ENCODE assay signal across 8 cellular contexts in the genomic region with DNA sequence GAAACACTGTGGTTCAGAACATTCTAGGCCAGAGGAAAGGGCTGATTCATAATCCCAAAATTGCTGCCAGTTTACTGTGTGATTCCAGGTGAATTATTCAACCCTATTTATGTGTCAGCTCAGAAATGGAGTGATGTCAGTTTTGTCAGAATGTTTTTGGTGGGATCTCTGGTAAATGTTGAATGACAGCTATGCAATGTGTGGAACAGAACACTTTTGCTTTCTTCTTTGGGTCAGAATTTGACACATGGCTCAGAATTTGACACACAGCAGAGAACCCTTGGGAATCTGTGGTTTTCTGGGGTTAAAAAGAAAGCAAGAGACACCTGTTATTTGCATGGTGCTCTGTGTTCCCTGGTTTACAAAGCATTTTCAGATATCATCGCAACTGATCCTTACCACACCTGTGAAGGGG. TPM values are rescaled to one million over a fixed set of nuclear protein-coding genes. Genes with fewer than 3 reads are reported as not detected.
DNase-seq lines count a peak whose midpoint lies in the region; ATAC-seq and TF ChIP-seq lines count a peak whose summit lies in the region.

No MANE protein-coding gene starts in this region.

- no peak overlapping the region for H3K27ac ChIP-seq in CD8-positive, alpha-beta T cell (ENCODE audit: low read depth, low read length)
- H3K27ac ChIP-seq in hepatocyte (peak overlapping the region; percentile 96), brain microvascular endothelial cell (no peak overlapping the region)

- peak overlapping the region; percentile 80 for H3K4me3 Mint-ChIP-seq in CD8-positive, alpha-beta T cell

- H3K9me3 ChIP-seq in CD8-positive, alpha-beta T cell (ENCODE audit: low read length), result no peaks in the 10 kb centered on the region
- no peaks in the 10 kb centered on the region for H3K9me3 ChIP-seq in hepatocyte (ENCODE audit: low read depth)

- H3K27me3 Mint-ChIP-seq in CD8-positive, alpha-beta T cell (ENCODE audit: low read depth), result no peaks in the 10 kb centered on the region

- intact Hi-C loops in CD8-positive, alpha-beta T cell (cut with DNase I, micrococcal nuclease), result loop anchor here (2.0 to 10.0 kb wide), 5 partner anchors 70 to 245 kb away; partner anchors contain the start of gene COX7A2L (in 1 of the 2)

- no peaks in the 10 kb centered on the region for H3K9me2 ChIP-seq in hepatocyte (replicated peaks; ENCODE audit: insufficient read depth)

- no peak for DNase-seq in CD8-positive, alpha-beta T cell
- peak; percentile 71 for DNase-seq in Jurkat, Clone E6-1 (ENCODE audit: low read depth, low spot score)
- DNase-seq in hepatocyte (ENCODE audit: low spot score), result no peak
- DNase-seq in NCI-H345 (lab: John Stamatoyannopoulos, UW), result no peak
- DNase-seq in HK-2 (ENCODE audit: unreplicated experiment), result no peak
- DNase-seq in brain microvascular endothelial cell, result no peak
- no peak for DNase-seq in NCI-H1436 (lab: John Stamatoyannopoulos, UW)

- peaks cover 10% of the 10 kb centered on the region for H3K36me3 Mint-ChIP-seq in CD8-positive, alpha-beta T cell

- peaks cover 38% of the 10 kb centered on the region for H3K4me1 Mint-ChIP-seq in CD8-positive, alpha-beta T cell (ENCODE audit: low read depth)

- H3K27ac Mint-ChIP-seq in CD8-positive, alpha-beta T cell, result peak overlapping the region; percentile 70

- H3K4me1 ChIP-seq in CD8-positive, alpha-beta T cell (ENCODE audit: insufficient read depth, low read length), result peaks cover 37% of the 10 kb centered on the region
- H3K4me1 ChIP-seq in hepatocyte (ENCODE audit: insufficient read depth), result peaks cover 16% of the 10 kb centered on the region

- WGBS in hepatocyte (ENCODE audit: low lambda C conversion rate, missing lambda C conversion rate), result 71% methylated on average over 1 of the region's 1 CpG

- H3K79me2 ChIP-seq in hepatocyte, result peaks cover 22% of the 10 kb centered on the region

- POLR2A ChIA-PET in CD8-positive, alpha-beta T cell (lab: Charles Lee), result interaction anchor here (1.1 kb wide), 1 partner anchor 8 kb away, joined by 5 read pairs; no protein-coding TSS in a partner anchor

- H2AFZ ChIP-seq in hepatocyte, result no peak overlapping the region

- in situ Hi-C loops in brain microvascular endothelial cell (cut with HindIII; ENCODE audit: low pct_ligation_motif_present, low sequenced_read_pairs), result no loop called here

- ATAC-seq in CD8-positive, alpha-beta T cell, result no peak
- ATAC-seq in GM21423 (IDR thresholded peaks at IDR 0.05; ENCODE audit: unreplicated experiment), result peak; percentile 43

- no peaks in the 10 kb centered on the region for H3K27me3 ChIP-seq in CD8-positive, alpha-beta T cell (ENCODE audit: insufficient read depth, low read length)
- H3K27me3 ChIP-seq in hepatocyte (no peaks in the 10 kb centered on the region), brain microvascular endothelial cell (replicated peaks) (no peaks in the 10 kb centered on the region)

- no peak overlapping the region for H3K4me3 ChIP-seq in CD8-positive, alpha-beta T cell (ENCODE audit: low read depth, low read length)
- peak overlapping the region; percentile 41 for H3K4me3 ChIP-seq in Jurkat, Clone E6-1 (ENCODE audit: low read length)
- H3K4me3 ChIP-seq in hepatocyte (no peak overlapping the region), brain microvascular endothelial cell (ENCODE audit: low read depth, low read length) (no peak overlapping the region)

- no peaks in the 10 kb centered on the region for H3K9me3 Mint-ChIP-seq in CD8-positive, alpha-beta T cell

- H4K20me1 ChIP-seq in hepatocyte (ENCODE audit: insufficient read depth, poor library complexity, severe bottlenecking), result peaks cover 9% of the 10 kb centered on the region

- CTCF ChIA-PET in CD8-positive, alpha-beta T cell (lab: Charles Lee), result interaction anchor here (0.9 to 1.5 kb wide), 4 partner anchors 12 to 97 kb away, joined by 3 to 4 read pairs (median 3); no protein-coding TSS in a partner anchor

- H3K36me3 ChIP-seq in CD8-positive, alpha-beta T cell (ENCODE audit: insufficient read depth, low read length), result no peaks in the 10 kb centered on the region
- no peaks in the 10 kb centered on the region for H3K36me3 ChIP-seq in hepatocyte (replicated peaks; ENCODE audit: insufficient read depth, low read depth)
- H3K36me3 ChIP-seq in brain microvascular endothelial cell (replicated peaks), result no peaks in the 10 kb centered on the region

- no peak overlapping the region for H3K4me2 ChIP-seq in hepatocyte

- TF ChIP-seq CTCF in CD8-positive, alpha-beta T cell (IDR thresholded peaks at IDR 0.05), result no peak
- TF ChIP-seq CTCF in hepatocyte (IDR thresholded peaks at IDR 0.05; ENCODE audit: poor library complexity) (no peak), brain microvascular endothelial cell (IDR thresholded peaks at IDR 0.05; ENCODE audit: low read depth, low read length, missing control alignments) (no peak)

RNA-seq across cellular contexts. Expression of gene MTA3, which starts 1.6 kb away (rescaled TPM):
- total RNA-seq in CD8-positive, alpha-beta T cell, result 10 to 100 TPM; 17.6 to 18.4 TPM
- polyA plus RNA-seq in Jurkat, Clone E6-1 (2012; ENCODE audit: insufficient read depth, insufficient read length), result 52.7 TPM
- total RNA-seq in hepatocyte, result 34.6 and 38.7 TPM in 2 replicates
- 36.1 and 44.3 TPM in 2 replicates for polyA plus RNA-seq in hepatocyte
